In genomic region chr2:67628892-67629291, GRCh38 we compare ENCODE assay signal across 19 cellular contexts.
"Had no signal": no experiment of that assay in that cellular context is flagged by ENCODE, and none has a peak within 500 bp of the region (broad histone marks: within the 10 kb centered on the region; RNA-seq: fewer than 3 reads in every experiment).

No MANE protein-coding gene starts in this region.

- ATAC-seq: psoas muscle; right cardiac atrium; right lobe of liver; stimulated activated effector memory CD8-positive, alpha-beta T cell treated with anti-CD3 and anti-CD28 coated beads, Interleukin-12 subunit alpha, Interleukin-12 subunit beta, amount 100 ng/mL, for 72 hours; stimulated activated naive B cell treated with anti-CD40 and anti-IgM and Interleukin-4, amounts not matched to agents 10 μg/mL and 1 μg/mL and 100 μg/mL, for 72 hours had no signal

- DNase-seq: occipital lobe; ovary; posterior cingulate gyrus; psoas muscle; right cardiac atrium; right lobe of liver; sigmoid colon; small intestine; stimulated activated CD4-positive, alpha-beta T cell treated with anti-CD3 and anti-CD28 coated beads, Interleukin-15, amount 100 ng/mL, for 24 hours; stimulated activated CD4-positive, alpha-beta T cell treated with anti-CD3 and anti-CD28 coated beads, Interleukin-2, amount 100 ng/mL, for 24 hours; stimulated activated CD4-positive, alpha-beta T cell treated with anti-CD3 and anti-CD28 coated beads, Interleukin-2, amount 100 ng/mL, for 48 hours; stimulated activated CD4-positive, alpha-beta T cell treated with anti-CD3 and anti-CD28 coated beads, Interleukin-4, amount 100 ng/mL, for 24 hours; stimulated activated naive B cell treated with anti-CD40 and anti-IgM and Interleukin-4, amounts not matched to agents 10 μg/mL and 1 μg/mL and 100 μg/mL, for 72 hours; stimulated activated naive CD4-positive, alpha-beta T cell treated with Interleukin-2 at 50 U/mL for 16 hours; stomach; thyroid gland; trophoblast cell; upper lobe of left lung had no signal
